Comparison of ENCODE assay signal across 7 cellular contexts in genomic region chr3:177300039-177300833, GRCh38.
DNase-seq lines count a peak whose midpoint lies in the region; ATAC-seq and FAIRE-seq lines count a peak whose summit lies in the region.

No MANE protein-coding gene starts in this region.

- peak; percentile 99 for FAIRE-seq in RCC 7860 (lab: Jason Lieb, UNC)

- ATAC-seq in GM18873 (IDR thresholded peaks at IDR 0.05; ENCODE audit: low FRiP score, unreplicated experiment) (peak; percentile 86), HG03064 (IDR thresholded peaks at IDR 0.05; ENCODE audit: low read depth, unreplicated experiment) (peak; percentile 79), left lobe of liver (peak; percentile 69)

- DNase-seq in RCC 7860 (ENCODE audit: low spot score) (peak; percentile 100), left lobe of liver (ENCODE audit: low spot score) (no peak), SKM-1 (lab: John Stamatoyannopoulos, UW; ENCODE audit: unreplicated experiment) (no peak), GM19240 (ENCODE audit: insufficient read length, low spot score) (no peak)
- DNase-seq in effector CD4-positive, alpha-beta T cell = no peak
